In the genomic region with DNA sequence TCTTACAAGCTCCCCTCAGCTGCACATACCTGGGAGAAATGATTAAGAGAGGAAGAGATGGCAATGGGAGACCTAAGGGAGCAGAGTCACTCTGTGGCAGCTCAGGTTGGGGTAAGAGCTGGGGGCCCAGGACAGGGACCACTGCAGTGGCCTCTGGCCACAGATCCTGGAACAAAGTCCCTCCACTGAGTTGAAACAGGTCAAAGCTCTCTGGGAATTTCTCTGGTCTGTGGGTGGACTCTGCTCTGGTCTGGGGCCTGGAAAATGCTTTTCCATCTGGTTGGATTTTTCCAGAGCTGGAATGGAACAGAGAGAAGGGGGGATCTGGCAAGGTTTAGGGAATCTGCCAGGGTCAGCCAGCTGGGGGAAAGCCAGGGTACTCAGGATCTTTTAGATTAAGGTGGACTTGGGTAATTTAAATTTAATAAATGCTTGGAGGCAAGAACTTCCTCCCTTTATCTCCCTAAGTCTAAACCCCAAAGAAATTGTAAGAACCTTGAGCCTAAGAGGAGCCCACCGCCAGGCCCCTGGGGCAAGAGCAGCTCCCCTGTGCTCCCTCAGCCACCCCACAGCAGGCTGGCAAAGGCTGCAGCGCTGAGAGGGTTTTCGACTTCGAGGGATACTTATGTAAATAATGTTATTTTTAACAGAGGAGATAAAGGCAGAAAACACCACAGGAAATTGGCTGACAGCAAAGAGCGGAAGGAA, we compare ENCODE assay signal across 16 cellular contexts. TPM values are rescaled to one million over a fixed set of nuclear protein-coding genes. Genes with fewer than 3 reads are reported as not detected.
DNase-seq lines count a peak whose midpoint lies in the region; FAIRE-seq and TF ChIP-seq lines count a peak whose summit lies in the region.
"Had no signal": no experiment of that assay in that cellular context is flagged by ENCODE, and none has a peak within 500 bp of the region (broad histone marks: within the 10 kb centered on the region; RNA-seq: fewer than 3 reads in every experiment).

No MANE protein-coding gene starts in this region.

- no peaks in the 10 kb centered on the region for H3K27me3 ChIP-seq in SJSA1 (replicated peaks)

- no peaks in the 10 kb centered on the region for H3K36me3 Mint-ChIP-seq in activated naive CD4-positive, alpha-beta T cell treated with anti-CD3 and anti-CD28 coated beads, Interleukin-2, amount 50 U/mL, for 24 hours
- no peaks in the 10 kb centered on the region for H3K36me3 Mint-ChIP-seq in activated naive CD4-positive, alpha-beta T cell treated with anti-CD3 and anti-CD28 coated beads for 36 hours (ENCODE audit: low read depth)
- no peaks in the 10 kb centered on the region for H3K36me3 Mint-ChIP-seq in type B pancreatic cell

- H3K36me3 ChIP-seq in SJSA1 = peaks cover 7% of the 10 kb centered on the region; the same call in 1 of the 2 replicates
- no peaks in the 10 kb centered on the region for H3K36me3 ChIP-seq in kidney (ENCODE audit: control insufficient read depth in 1 of 2, insufficient read depth in 2 of 2, low read length in 2 of 2)
- H3K36me3 ChIP-seq: heart right ventricle, left lung, spleen, tibial nerve had no signal

- H3K9me3 Mint-ChIP-seq in activated naive CD4-positive, alpha-beta T cell treated with anti-CD3 and anti-CD28 coated beads, Interleukin-2, amount 50 U/mL, for 24 hours = no peaks in the 10 kb centered on the region
- H3K9me3 Mint-ChIP-seq in activated naive CD4-positive, alpha-beta T cell treated with anti-CD3 and anti-CD28 coated beads for 36 hours = no peaks in the 10 kb centered on the region
- H3K9me3 Mint-ChIP-seq in type B pancreatic cell = no peaks in the 10 kb centered on the region

- H3K9me3 ChIP-seq in SJSA1 (replicated peaks) = no peaks in the 10 kb centered on the region
- H3K9me3 ChIP-seq in kidney (ENCODE audit: control insufficient read depth in 1 of 2, low read length in 2 of 2) = no peaks in the 10 kb centered on the region
- H3K9me3 ChIP-seq: heart right ventricle, left lung, tibial nerve had no signal

- H3K4me3 ChIP-seq in SJSA1 (peak overlapping the region; percentile 27), kidney (ENCODE audit: low read length in 2 of 2) (peak overlapping the region; percentile 49 to 86)
- H3K4me3 ChIP-seq: heart right ventricle, left lung had no signal

- peaks cover 82% of the 10 kb centered on the region for H3K27me3 Mint-ChIP-seq in activated naive CD4-positive, alpha-beta T cell treated with anti-CD3 and anti-CD28 coated beads, Interleukin-2, amount 50 U/mL, for 24 hours
- peaks cover 88% of the 10 kb centered on the region for H3K27me3 Mint-ChIP-seq in activated naive CD4-positive, alpha-beta T cell treated with anti-CD3 and anti-CD28 coated beads for 36 hours (ENCODE audit: low read depth)
- peaks cover 98% of the 10 kb centered on the region for H3K27me3 Mint-ChIP-seq in type B pancreatic cell

- DNase-seq in activated naive CD4-positive, alpha-beta T cell treated with anti-CD3 and anti-CD28 coated beads for 36 hours = no peak
- no peak for DNase-seq in SJSA1 (ENCODE audit: low read depth in 1 of 2, low spot score in 2 of 2)
- peak; percentile 73 for DNase-seq in kidney
- DNase-seq in type B pancreatic cell (ENCODE audit: extremely low spot score, unreplicated experiment) = no peak
- no peak for DNase-seq in GM13977 (ENCODE audit: low spot score)
- no peak for DNase-seq in hepatic stellate cell (ENCODE audit: low spot score)
- no peak for DNase-seq in NCI-H187 (lab: John Stamatoyannopoulos, UW)
- DNase-seq: activated CD8-positive, alpha-beta memory T cell treated with anti-CD3 and anti-CD28 coated beads for 24 hours; activated naive CD4-positive, alpha-beta T cell; heart right ventricle; left lung; NCI-H1048; spleen had no signal

- in situ Hi-C loops in GM13977 (cut with MboI; ENCODE audit: low pct_unique_long_range_greater_than_20kb, low sequenced_read_pairs, unreplicated experiment) = no loop called here

- H3K27ac Mint-ChIP-seq in activated naive CD4-positive, alpha-beta T cell treated with anti-CD3 and anti-CD28 coated beads, Interleukin-2, amount 50 U/mL, for 24 hours = peak overlapping the region; percentile 46
- H3K27ac Mint-ChIP-seq in activated naive CD4-positive, alpha-beta T cell treated with anti-CD3 and anti-CD28 coated beads for 36 hours = no peak overlapping the region
- no peak overlapping the region for H3K27ac Mint-ChIP-seq in type B pancreatic cell

- TF ChIP-seq CTCF in kidney (IDR thresholded peaks at IDR 0.05; ENCODE audit: borderline replicate concordance, extremely low read depth, insufficient read depth) (no peak), type B pancreatic cell (conservative IDR thresholded peaks at IDR 0.05) (no peak), GM13977 (IDR thresholded peaks at IDR 0.05; ENCODE audit: extremely low read depth, insufficient read depth, missing control alignments) (no peak)

- H3K4me3 Mint-ChIP-seq in activated naive CD4-positive, alpha-beta T cell treated with anti-CD3 and anti-CD28 coated beads, Interleukin-2, amount 50 U/mL, for 24 hours = peak overlapping the region; percentile 47
- H3K4me3 Mint-ChIP-seq in activated naive CD4-positive, alpha-beta T cell treated with anti-CD3 and anti-CD28 coated beads for 36 hours = no peak overlapping the region
- H3K4me3 Mint-ChIP-seq in type B pancreatic cell = peak overlapping the region; percentile 45

- H3K9ac ChIP-seq in kidney (ENCODE audit: low read length in 2 of 2) = peak overlapping the region; percentile 57 to 62

- intact Hi-C loops in activated naive CD4-positive, alpha-beta T cell treated with anti-CD3 and anti-CD28 coated beads for 36 hours (cut with micrococcal nuclease) = loop anchor here (5.0 kb wide), 3 partner anchors 36 to 294 kb away; a partner anchor contains a TSS
- intact Hi-C loops in kidney (cut with DNase I) = no loop called here

- CTCF ChIA-PET in activated naive CD4-positive, alpha-beta T cell treated with anti-CD3 and anti-CD28 coated beads for 36 hours (lab: Charles Lee) = interaction anchor here (0.9 to 4.9 kb wide), 8 partner anchors 17 to 220 kb away, joined by 3 to 38 read pairs (median 4); a partner anchor contains a TSS

- FAIRE-seq in kidney (lab: Jason Lieb, UNC) = no peak

- H3K4me1 ChIP-seq in SJSA1 (replicated peaks) (peaks cover 72% of the 10 kb centered on the region), kidney (ENCODE audit: control insufficient read depth in 1 of 2, insufficient read depth in 1 of 2, low read depth in 1 of 2, low read length in 2 of 2) (peaks cover 17 to 34% of the 10 kb centered on the region in 2 donors)

- peak overlapping the region; percentile 33; the same call in 1 of the 2 replicates for H3K27ac ChIP-seq in SJSA1
- H3K27ac ChIP-seq in kidney (ENCODE audit: low read depth in 2 of 2, low read length in 2 of 2) = peak overlapping the region; percentile 93 to 95
- H3K27ac ChIP-seq: heart right ventricle, left lung, spleen had no signal

- peaks cover 41% of the 10 kb centered on the region for H3K4me1 Mint-ChIP-seq in activated naive CD4-positive, alpha-beta T cell treated with anti-CD3 and anti-CD28 coated beads, Interleukin-2, amount 50 U/mL, for 24 hours
- H3K4me1 Mint-ChIP-seq in activated naive CD4-positive, alpha-beta T cell treated with anti-CD3 and anti-CD28 coated beads for 36 hours (ENCODE audit: low read depth) = peaks cover 33% of the 10 kb centered on the region
- peaks cover 14% of the 10 kb centered on the region for H3K4me1 Mint-ChIP-seq in type B pancreatic cell (ENCODE audit: unreplicated experiment)

RNA-seq across cellular contexts. Expression of a gene that starts 3.7 kb away (rescaled TPM):
- not detected for total RNA-seq in activated naive CD4-positive, alpha-beta T cell treated with anti-CD3 and anti-CD28 coated beads for 36 hours
- total RNA-seq in SJSA1 (2014; rRNA removed; shearing (Covaris generic)) = 3.2 and 7.5 TPM in 2 replicates
- total RNA-seq in kidney (50.7 TPM), type B pancreatic cell (ENCODE audit: low replicate concordance) (not detected in 2 replicates)
- 49.7 TPM for polyA plus RNA-seq in kidney (ENCODE audit: insufficient read depth, low read depth, low replicate concordance)
- total RNA-seq: heart right ventricle, left lung, spleen had no signal
- polyA plus RNA-seq: AG04450, heart right ventricle, spleen had no signal

RNA-seq across cellular contexts. Expression of a gene that starts 11.3 kb away (rescaled TPM):
- not detected for total RNA-seq in activated naive CD4-positive, alpha-beta T cell treated with anti-CD3 and anti-CD28 coated beads for 36 hours
- total RNA-seq in SJSA1 (2014; rRNA removed; shearing (Covaris generic)) = 9.6 and 14.2 TPM in 2 replicates
- total RNA-seq in kidney (16.5 TPM), type B pancreatic cell (ENCODE audit: low replicate concordance) (0.27 and 0.36 TPM in 2 replicates)
- 11.7 TPM for polyA plus RNA-seq in kidney (ENCODE audit: insufficient read depth, low read depth, low replicate concordance)
- total RNA-seq: heart right ventricle, spleen had no signal
- polyA plus RNA-seq: AG04450, heart right ventricle had no signal

RNA-seq across cellular contexts. Expression of a gene that starts 13.9 kb away (rescaled TPM):
- total RNA-seq in activated naive CD4-positive, alpha-beta T cell treated with anti-CD3 and anti-CD28 coated beads for 36 hours = not detected
- 11.1 and 13.5 TPM in 2 replicates for total RNA-seq in SJSA1 (2014; rRNA removed; shearing (Covaris generic))
- 0.76 TPM for total RNA-seq in kidney
- 0.52 TPM for polyA plus RNA-seq in kidney (ENCODE audit: insufficient read depth, low read depth, low replicate concordance)
- total RNA-seq in type B pancreatic cell (ENCODE audit: low replicate concordance) = not detected in 2 replicates
- total RNA-seq: heart right ventricle, left lung, spleen had no signal
- polyA plus RNA-seq: AG04450, heart right ventricle, spleen had no signal

RNA-seq across cellular contexts. Expression of a gene that starts 15.7 kb away (rescaled TPM):
- not detected for total RNA-seq in activated naive CD4-positive, alpha-beta T cell treated with anti-CD3 and anti-CD28 coated beads for 36 hours
- 4.3 and 4.6 TPM in 2 replicates for total RNA-seq in SJSA1 (2014; rRNA removed; shearing (Covaris generic))
- total RNA-seq in kidney (1.4 TPM), type B pancreatic cell (ENCODE audit: low replicate concordance) (0.12 TPM in 1 of 2 replicates, not detected in the other)
- 0.75 TPM for polyA plus RNA-seq in kidney (ENCODE audit: insufficient read depth, low read depth, low replicate concordance)
- total RNA-seq: heart right ventricle, left lung, spleen had no signal
- polyA plus RNA-seq: AG04450, heart right ventricle, spleen had no signal

RNA-seq across cellular contexts. Expression of a gene that starts 20.1 kb away (rescaled TPM):
- total RNA-seq in activated naive CD4-positive, alpha-beta T cell treated with anti-CD3 and anti-CD28 coated beads for 36 hours = not detected
- 0.19 and 1.3 TPM in 2 replicates for total RNA-seq in SJSA1 (2014; rRNA removed; shearing (Covaris generic))
- total RNA-seq in kidney (9.0 TPM), type B pancreatic cell (ENCODE audit: low replicate concordance) (0.77 and 1.5 TPM in 2 replicates)
- 2.1 TPM for polyA plus RNA-seq in kidney (ENCODE audit: insufficient read depth, low read depth, low replicate concordance)
- total RNA-seq: heart right ventricle, spleen had no signal
- polyA plus RNA-seq: heart right ventricle had no signal
